1 cellular context compared by ENCODE assay signal in genomic region chr17:30450125-30451027, GRCh38.
A peak's percentile ranks its signal among the peaks of the same experiment; 100 is the strongest.
TF ChIP-seq lines count a peak whose summit lies in the region.

No MANE protein-coding gene starts in this region.

TF ChIP-seq in HepG2, 621 proteins besides CTCF, POLR2A, EP300 and RAD21 (continued from another document and continues in another):
- TF ChIP-seq ZBTB4 (CRISPR knock-in tag; IDR thresholded peaks at IDR 0.05; ENCODE audit: borderline replicate concordance) (no peak), ZNF235 (CRISPR knock-in tag; IDR thresholded peaks at IDR 0.05; ENCODE audit: borderline replicate concordance) (no peak), TOE1 (CRISPR knock-in tag; IDR thresholded peaks at IDR 0.05) (0 out of 2 replicates have a peak, but pooled peaks have one; percentile 28), ZHX2 (IDR thresholded peaks at IDR 0.05; ENCODE audit: low read depth) (no peak), ZHX2 (CRISPR knock-in tag; IDR thresholded peaks at IDR 0.05; ENCODE audit: borderline replicate concordance) (no peak), DMTF1 (CRISPR knock-in tag; IDR thresholded peaks at IDR 0.05) (no peak), MED13 (CRISPR knock-in tag; IDR thresholded peaks at IDR 0.05) (no peak), ZNF446 (CRISPR knock-in tag; IDR thresholded peaks at IDR 0.05) (no peak), ZFX (CRISPR knock-in tag; IDR thresholded peaks at IDR 0.05; ENCODE audit: low read depth) (peak; percentile 51), TRIM22 (IDR thresholded peaks at IDR 0.05) (no peak), MXI1 (IDR thresholded peaks at IDR 0.05; ENCODE audit: borderline replicate concordance, low read depth, low read length) (0 out of 3 replicates have a peak, but pooled peaks have one; percentile 24), ZNF605 (CRISPR knock-in tag; IDR thresholded peaks at IDR 0.05) (no peak), ZNF775 (CRISPR knock-in tag; IDR thresholded peaks at IDR 0.05; ENCODE audit: borderline replicate concordance) (no peak), KDM3A (CRISPR knock-in tag; IDR thresholded peaks at IDR 0.05; ENCODE audit: low read depth) (0 out of 2 replicates have a peak, but pooled peaks have one; percentile 54), ZNF101 (CRISPR knock-in tag; IDR thresholded peaks at IDR 0.05; ENCODE audit: borderline replicate concordance, low read depth) (no peak), MYPOP (CRISPR knock-in tag; IDR thresholded peaks at IDR 0.05) (0 out of 2 replicates have a peak, but pooled peaks have one; percentile 34), KDM2A (CRISPR knock-in tag; IDR thresholded peaks at IDR 0.05; ENCODE audit: borderline replicate concordance, low read depth) (peak; percentile 60; the same call in 1 of the 2 replicates), ZNF790 (CRISPR knock-in tag; IDR thresholded peaks at IDR 0.05; ENCODE audit: borderline replicate concordance) (no peak), SATB2 (CRISPR knock-in tag; IDR thresholded peaks at IDR 0.05) (no peak), KLF6 (CRISPR knock-in tag; IDR thresholded peaks at IDR 0.05) (no peak), IRF9 (CRISPR knock-in tag; IDR thresholded peaks at IDR 0.05; ENCODE audit: borderline replicate concordance) (0 out of 2 replicates have a peak, but pooled peaks have one; percentile 27), ZNF264 (CRISPR knock-in tag; IDR thresholded peaks at IDR 0.05) (peak; percentile 96), ESRRA (CRISPR knock-in tag; IDR thresholded peaks at IDR 0.05; ENCODE audit: low read depth) (no peak; the same call in 1 of the 2 replicates), ZFAT (CRISPR knock-in tag; conservative IDR thresholded peaks at IDR 0.05) (no peak), ZNF691 (CRISPR knock-in tag; IDR thresholded peaks at IDR 0.05; ENCODE audit: borderline replicate concordance, low read depth) (peak; percentile 38; the same call in 1 of the 2 replicates), FOXJ3 (CRISPR knock-in tag; IDR thresholded peaks at IDR 0.05; ENCODE audit: borderline replicate concordance) (peak; percentile 94; the same call in 1 of the 2 replicates), SNRNP70 (IDR thresholded peaks at IDR 0.05; ENCODE audit: low read depth, low read length) (no peak), ASH2L (IDR thresholded peaks at IDR 0.05; ENCODE audit: insufficient read length, low read depth, low read length) (peak; percentile 90), MED8 (CRISPR knock-in tag; IDR thresholded peaks at IDR 0.05; ENCODE audit: insufficient replicate concordance) (no peak), SOX6 (IDR thresholded peaks at IDR 0.05) (no peak), SOX6 (CRISPR knock-in tag; IDR thresholded peaks at IDR 0.05) (peak; percentile 90), MAFF (IDR thresholded peaks at IDR 0.05; ENCODE audit: low read depth, low read length) (no peak), MLX (CRISPR knock-in tag; IDR thresholded peaks at IDR 0.05) (peak; percentile 84; the same call in 1 of the 2 replicates), ZSCAN29 (CRISPR knock-in tag; conservative IDR thresholded peaks at IDR 0.05) (no peak), ZNF468 (CRISPR knock-in tag; IDR thresholded peaks at IDR 0.05) (no peak), GABPA (IDR thresholded peaks at IDR 0.05; ENCODE audit: low read depth, low read length) (no peak), GABPA (CRISPR knock-in tag; IDR thresholded peaks at IDR 0.05; ENCODE audit: low read depth) (peak; percentile 27; the same call in 1 of the 2 replicates), ZNF280B (CRISPR knock-in tag; IDR thresholded peaks at IDR 0.05; ENCODE audit: borderline replicate concordance) (no peak), ZNF766 (CRISPR knock-in tag; IDR thresholded peaks at IDR 0.05; ENCODE audit: borderline replicate concordance) (no peak), ZNF776 (CRISPR knock-in tag; IDR thresholded peaks at IDR 0.05) (no peak), HNRNPLL (IDR thresholded peaks at IDR 0.05; ENCODE audit: low read depth, low read length, poor library complexity, severe bottlenecking) (no peak)
